Comparison of ENCODE assay signal across 29 cellular contexts in genomic region chr21:18349468-18349867, GRCh38. TPM values are rescaled to one million over a fixed set of nuclear protein-coding genes. Genes with fewer than 3 reads are reported as not detected.
"Had no signal": no experiment of that assay in that cellular context is flagged by ENCODE, and none has a peak within 500 bp of the region (broad histone marks: within the 10 kb centered on the region; RNA-seq: fewer than 3 reads in every experiment).

No MANE protein-coding gene starts in this region.

- ATAC-seq: activated CD8-positive, alpha-beta T cell treated with anti-CD3 and anti-CD28 coated beads for 36 hours; activated T-cell treated with anti-CD3 and anti-CD28 coated beads, Interleukin-2, amount 50 U/mL, for 4 hours; activated T-helper 17 cell treated with anti-CD3 and anti-CD28 coated beads, Interleukin-2, amount 50 U/mL, for 72 hours; body of pancreas; effector memory CD8-positive, alpha-beta T cell; foreskin keratinocyte; gastrocnemius medialis; heart left ventricle had no signal

- H3K4me1 ChIP-seq: adrenal gland, body of pancreas, foreskin keratinocyte, gastrocnemius medialis, heart left ventricle had no signal

- DNase-seq: activated CD4-positive, alpha-beta T cell treated with anti-CD3 and anti-CD28 coated beads for 48 hours; activated CD4-positive, alpha-beta T cell treated with anti-CD3 and anti-CD28 coated beads, Interleukin-2, amount 50 U/mL, for 1 hour; activated CD4-positive, alpha-beta T cell treated with anti-CD3 and anti-CD28 coated beads, Interleukin-2, amount 50 U/mL, for 48 hours; activated CD4-positive, CD25-positive, alpha-beta regulatory T cell; activated CD4-positive, CD25-positive, alpha-beta regulatory T cell treated with anti-CD3 and anti-CD28 coated beads, Interleukin-2, amount 50 U/mL, for 72 hours; activated CD8-positive, alpha-beta memory T cell treated with anti-CD3 and anti-CD28 coated beads for 24 hours; activated CD8-positive, alpha-beta T cell treated with anti-CD3 and anti-CD28 coated beads for 36 hours; activated effector memory CD4-positive, alpha-beta T cell treated with Interleukin-2 at 50 U/mL for 16 hours; activated gamma-delta T cell treated with Interleukin-2 at 50 U/mL for 16 hours; activated naive CD4-positive, alpha-beta T cell treated with anti-CD3 and anti-CD28 coated beads, Interleukin-2, amount 50 U/mL, for 16 hours; activated naive CD4-positive, alpha-beta T cell treated with Interleukin-2 at 50 U/mL for 16 hours; activated T-cell treated with anti-CD3 and anti-CD28 coated beads, Interleukin-2, amount 50 U/mL, for 4 hours; adrenal gland; amygdala; aorta; body of pancreas; cortex of kidney; dermis blood vessel endothelial cell; effector CD4-positive, alpha-beta T cell; effector memory CD8-positive, alpha-beta T cell; erythroblast; gastrocnemius medialis; glutamatergic neuron; heart left ventricle; T-helper 2 cell had no signal

- H3K27ac ChIP-seq: adrenal gland, body of pancreas, esophagus muscularis mucosa, foreskin keratinocyte, gastrocnemius medialis, heart left ventricle had no signal

- H3K27me3 ChIP-seq: adrenal gland, body of pancreas, esophagus muscularis mucosa, foreskin keratinocyte, gastrocnemius medialis, heart left ventricle had no signal

- H3K4me3 ChIP-seq: adrenal gland, body of pancreas, esophagus muscularis mucosa, gastrocnemius medialis, heart left ventricle had no signal

- H3K9me3 ChIP-seq: adrenal gland, body of pancreas, esophagus muscularis mucosa, gastrocnemius medialis, heart left ventricle had no signal

- H3K36me3 ChIP-seq: adrenal gland, esophagus muscularis mucosa, gastrocnemius medialis, heart left ventricle had no signal

RNA-seq across cellular contexts. Expression of gene TMPRSS15, which starts 54.1 kb away (rescaled TPM):
- total RNA-seq: activated CD8-positive, alpha-beta T cell treated with anti-CD3 and anti-CD28 coated beads for 36 hours; activated T-cell treated with anti-CD3 and anti-CD28 coated beads, Interleukin-2, amount 50 U/mL, for 4 hours; activated T-helper 17 cell treated with anti-CD3 and anti-CD28 coated beads, Interleukin-2, amount 50 U/mL, for 72 hours; adrenal gland; aorta; body of pancreas; chondrocyte; dermis blood vessel endothelial cell; esophagus muscularis mucosa; foreskin keratinocyte; gastrocnemius medialis; heart left ventricle had no signal
